21 cellular contexts compared by ENCODE assay signal in the genomic region with DNA sequence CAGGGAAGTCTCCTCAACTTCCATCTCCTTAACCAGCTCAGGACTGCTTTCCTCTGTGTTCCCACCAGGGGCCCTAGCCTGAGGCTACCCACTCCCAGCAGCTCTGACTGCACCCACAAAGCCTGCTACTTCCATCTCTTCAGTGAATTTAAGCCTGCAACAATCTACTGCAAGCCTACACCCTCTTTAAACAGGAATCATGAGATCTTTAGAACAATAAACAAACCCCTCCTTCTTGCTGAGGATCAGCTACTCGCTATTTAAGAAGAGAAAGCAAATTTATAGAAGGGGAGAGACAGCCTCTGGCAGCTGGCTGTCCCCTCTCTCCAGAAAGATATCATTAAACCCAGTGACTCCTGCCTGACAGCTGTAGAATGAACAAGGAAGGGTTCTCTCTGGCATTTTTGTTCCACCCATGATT. TPM values are rescaled to one million over a fixed set of nuclear protein-coding genes. Genes with fewer than 3 reads are reported as not detected.
DNase-seq lines count a peak whose midpoint lies in the region; ATAC-seq and TF ChIP-seq lines count a peak whose summit lies in the region.
"Had no signal": no experiment of that assay in that cellular context is flagged by ENCODE, and none has a peak within 500 bp of the region (broad histone marks: within the 10 kb centered on the region; RNA-seq: fewer than 3 reads in every experiment).

No MANE protein-coding gene starts in this region.

- no peak for TF ChIP-seq POLR2A in upper lobe of left lung (IDR thresholded peaks at IDR 0.05)

- no peaks in the 10 kb centered on the region for H3K27me3 ChIP-seq in upper lobe of left lung
- H3K27me3 ChIP-seq: esophagus muscularis mucosa had no signal

- H3K4me3 ChIP-seq in mesodermal cell (ENCODE audit: extremely low read depth, insufficient read depth, low read length, poor library complexity, severe bottlenecking) (no peak overlapping the region), upper lobe of left lung (no peak overlapping the region)
- H3K4me3 ChIP-seq: esophagus muscularis mucosa, skin epidermis had no signal

- no peaks in the 10 kb centered on the region for H3K9me3 Mint-ChIP-seq in chondrocyte (ENCODE audit: low read depth)
- no peaks in the 10 kb centered on the region for H3K9me3 Mint-ChIP-seq in activated CD8-positive, alpha-beta memory T cell treated with anti-CD3 and anti-CD28 coated beads, Interleukin-2, amount 10 ng/mL, durations not matched to agents 7 days and 5 days (ENCODE audit: low read depth)
- H3K9me3 Mint-ChIP-seq: activated T-cell treated with anti-CD3 and anti-CD28 coated beads, Interleukin-2, amount 50 U/mL, for 72 hours; CD14-positive monocyte; stimulated activated effector memory CD8-positive, alpha-beta T cell treated with anti-CD3 and anti-CD28 coated beads, Interleukin-12 subunit alpha, Interleukin-12 subunit beta, amount 100 ng/mL, for 72 hours had no signal

- TF ChIP-seq CTCF in chondrocyte (IDR thresholded peaks at IDR 0.05) = peak; percentile 22
- peak in 1 of 6 experiments; percentile 12 for TF ChIP-seq CTCF in upper lobe of left lung (IDR thresholded peaks at IDR 0.05)

- 67% methylated on average over 1 of the region's 1 CpG; no CpG with 5 or more reads in 1 of the 2 experiments for WGBS in mesodermal cell (ENCODE audit: insufficient coverage in 2 of 2), 2 experiments
- WGBS in upper lobe of left lung, 2 donors = 38 to 43% methylated on average over 1 of the region's 1 CpG

- CTCF ChIA-PET in activated CD8-positive, alpha-beta memory T cell treated with anti-CD3 and anti-CD28 coated beads, Interleukin-2, amount 10 ng/mL, durations not matched to agents 7 days and 5 days (lab: Charles Lee) = no interaction called here

- H3K27me3 Mint-ChIP-seq in chondrocyte (ENCODE audit: low read depth) = no peaks in the 10 kb centered on the region
- H3K27me3 Mint-ChIP-seq in activated CD8-positive, alpha-beta memory T cell treated with anti-CD3 and anti-CD28 coated beads, Interleukin-2, amount 10 ng/mL, durations not matched to agents 7 days and 5 days = no peaks in the 10 kb centered on the region

- TF ChIP-seq EP300 in upper lobe of left lung (IDR thresholded peaks at IDR 0.05) = no peak

- H3K9me3 ChIP-seq in mesodermal cell (ENCODE audit: control insufficient read depth, low read length) = no peaks in the 10 kb centered on the region
- H3K9me3 ChIP-seq in upper lobe of left lung = no peaks in the 10 kb centered on the region
- H3K9me3 ChIP-seq: esophagus muscularis mucosa had no signal

- H3K36me3 ChIP-seq in mesodermal cell (ENCODE audit: control insufficient read depth, insufficient read depth, low read length) (no peaks in the 10 kb centered on the region), upper lobe of left lung (no peaks in the 10 kb centered on the region)
- H3K36me3 ChIP-seq: esophagus muscularis mucosa had no signal

- peaks cover 1% of the 10 kb centered on the region for H3K36me3 Mint-ChIP-seq in chondrocyte (ENCODE audit: low read depth)
- H3K36me3 Mint-ChIP-seq in activated CD8-positive, alpha-beta memory T cell treated with anti-CD3 and anti-CD28 coated beads, Interleukin-2, amount 10 ng/mL, durations not matched to agents 7 days and 5 days = no peaks in the 10 kb centered on the region

- H3K27ac ChIP-seq in mesodermal cell (ENCODE audit: low read depth, low read length, severe bottlenecking) (peak overlapping the region; percentile 18), upper lobe of left lung (peak overlapping the region; percentile 44 to 88 (median 64))
- H3K27ac ChIP-seq: skin epidermis had no signal

- ATAC-seq in upper lobe of left lung (ENCODE audit: low FRiP score in 2 of 2) (no peak), HG03039 (IDR thresholded peaks at IDR 0.05; ENCODE audit: unreplicated experiment) (no peak)
- ATAC-seq in activated CD8-positive, alpha-beta memory T cell treated with anti-CD3 and anti-CD28 coated beads, Interleukin-2, amount 10 ng/mL, durations not matched to agents 7 days and 5 days = no peak
- ATAC-seq: activated T-cell treated with anti-CD3 and anti-CD28 coated beads, Interleukin-2, amount 50 U/mL, for 72 hours; stimulated activated effector memory CD8-positive, alpha-beta T cell treated with anti-CD3 and anti-CD28 coated beads, Interleukin-12 subunit alpha, Interleukin-12 subunit beta, amount 100 ng/mL, for 72 hours had no signal

- no peak overlapping the region for H3K4me3 Mint-ChIP-seq in chondrocyte (ENCODE audit: unreplicated experiment)
- no peak overlapping the region for H3K4me3 Mint-ChIP-seq in activated CD8-positive, alpha-beta memory T cell treated with anti-CD3 and anti-CD28 coated beads, Interleukin-2, amount 10 ng/mL, durations not matched to agents 7 days and 5 days
- H3K4me3 Mint-ChIP-seq: activated T-cell treated with anti-CD3 and anti-CD28 coated beads, Interleukin-2, amount 50 U/mL, for 72 hours; CD14-positive monocyte; stimulated activated effector memory CD8-positive, alpha-beta T cell treated with anti-CD3 and anti-CD28 coated beads, Interleukin-12 subunit alpha, Interleukin-12 subunit beta, amount 100 ng/mL, for 72 hours had no signal

- H3K4me1 ChIP-seq in mesodermal cell (ENCODE audit: control insufficient read depth, insufficient read depth, low read length, poor library complexity, severe bottlenecking) (peaks cover 32% of the 10 kb centered on the region), upper lobe of left lung (peaks cover 36 to 76% (median 59%) of the 10 kb centered on the region in 4 donors)

- no peak overlapping the region for H3K27ac Mint-ChIP-seq in chondrocyte (ENCODE audit: unreplicated experiment)
- H3K27ac Mint-ChIP-seq in activated CD8-positive, alpha-beta memory T cell treated with anti-CD3 and anti-CD28 coated beads, Interleukin-2, amount 10 ng/mL, durations not matched to agents 7 days and 5 days = no peak overlapping the region
- H3K27ac Mint-ChIP-seq: activated T-cell treated with anti-CD3 and anti-CD28 coated beads, Interleukin-2, amount 50 U/mL, for 72 hours had no signal

- peak; percentile 37 for DNase-seq in NCI-H82 (lab: John Stamatoyannopoulos, UW)
- DNase-seq in NCI-H82 treated with DMSO at 0.1 percent for 48 hours (lab: John Stamatoyannopoulos, UW; ENCODE audit: unreplicated experiment) = no peak
- DNase-seq in chondrocyte (ENCODE audit: low spot score) = no peak
- no peak for DNase-seq in upper lobe of left lung
- no peak for DNase-seq in activated CD4-positive, alpha-beta T cell treated with anti-CD3 and anti-CD28 coated beads, Interleukin-2, amount 50 U/mL, for 4 hours
- DNase-seq in activated CD8-positive, alpha-beta memory T cell treated with anti-CD3 and anti-CD28 coated beads, Interleukin-2, amount 10 ng/mL, durations not matched to agents 7 days and 5 days = no peak
- DNase-seq: 8988T; activated CD4-positive, alpha-beta T cell treated with anti-CD3 and anti-CD28 coated beads, Interleukin-2, amount 50 U/mL, for 1 hour; activated T-cell treated with anti-CD3 and anti-CD28 coated beads, Interleukin-2, amount 50 U/mL, for 72 hours; cortex of kidney; DND-41; H7; NCI-H2171 treated with DMSO at 0.1 percent for 48 hours; nucleus accumbens; Right ventricle myocardium superior had no signal

- H3K4me1 Mint-ChIP-seq in chondrocyte (ENCODE audit: low read depth) = peaks cover 32% of the 10 kb centered on the region
- H3K4me1 Mint-ChIP-seq in activated CD8-positive, alpha-beta memory T cell treated with anti-CD3 and anti-CD28 coated beads, Interleukin-2, amount 10 ng/mL, durations not matched to agents 7 days and 5 days = no peaks in the 10 kb centered on the region

RNA-seq across cellular contexts. Expression of gene ARHGAP31, which starts 51.9 kb away (rescaled TPM):
- total RNA-seq in chondrocyte = 35.2 to 50.3 TPM (median 37.1 TPM) in 3 replicates
- polyA plus RNA-seq in mesodermal cell (2013, experiment 1 of 2) = 12.3 TPM
- polyA plus RNA-seq in mesodermal cell (2013, experiment 2 of 2) = 10.1 TPM
- total RNA-seq in upper lobe of left lung = 10 to 100 TPM; 47.1 to 91.0 (median 66.2) TPM
- 1 to 10 TPM; 1.4 to 8.3 TPM for total RNA-seq in activated CD8-positive, alpha-beta memory T cell treated with anti-CD3 and anti-CD28 coated beads, Interleukin-2, amount 10 ng/mL, durations not matched to agents 7 days and 5 days
